11 cellular contexts compared by ENCODE assay signal in the genomic region with DNA sequence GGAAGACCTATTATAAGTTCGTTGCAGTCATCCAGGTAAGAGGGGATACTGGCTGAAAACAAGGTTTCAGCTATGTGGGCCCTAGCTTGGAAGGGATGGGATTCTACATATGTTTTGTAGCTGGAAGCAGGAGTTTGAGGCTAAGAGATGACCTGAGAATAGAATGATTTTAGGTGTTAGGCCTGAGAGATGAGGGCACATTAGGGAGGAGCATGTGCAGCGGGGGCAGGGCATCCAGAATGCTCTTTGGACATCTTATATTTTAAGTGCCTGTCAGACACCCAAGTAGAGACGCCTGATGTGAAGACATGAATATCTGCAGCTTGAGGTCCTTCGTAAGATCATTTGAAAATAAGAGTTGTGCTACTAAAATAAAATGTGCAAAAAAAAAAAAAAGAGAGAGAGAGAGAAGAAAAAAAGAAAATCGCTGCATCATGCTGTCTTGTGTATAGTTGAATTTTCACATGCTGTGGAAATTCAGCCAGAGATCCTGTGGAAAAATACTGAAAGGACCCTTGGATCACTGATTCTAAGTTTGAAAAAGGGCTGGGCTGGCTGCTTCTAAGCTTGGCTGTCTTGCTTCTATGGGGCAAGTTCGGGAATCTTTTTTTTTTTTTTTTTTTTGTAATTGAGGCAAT.
DNase-seq lines count a peak whose midpoint lies in the region; ATAC-seq lines count a peak whose summit lies in the region.
"Had no signal": no experiment of that assay in that cellular context is flagged by ENCODE, and none has a peak within 500 bp of the region (broad histone marks: within the 10 kb centered on the region; RNA-seq: fewer than 3 reads in every experiment).

No MANE protein-coding gene starts in this region.

- peaks cover 0 to 14% (median 3%) of the 10 kb centered on the region in 11 experiments; a peak in 6 of 22 replicates for H3K9me3 ChIP-seq in BLaER1 treated with 17β-estradiol and CSF1 and Interleukin-3, amounts not matched to agents 10 nM and 100 nM (replicated peaks in 1 of 11)
- H3K9me3 ChIP-seq in KOPT-K1 (ENCODE audit: insufficient read depth, low read length, poor library complexity, severe bottlenecking) = no peaks in the 10 kb centered on the region
- H3K9me3 ChIP-seq: MG63 had no signal

- peaks cover 82 to 100% (median 96%) of the 10 kb centered on the region in 10 experiments for H3K4me1 ChIP-seq in BLaER1 treated with 17β-estradiol and CSF1 and Interleukin-3, amounts not matched to agents 10 nM and 100 nM

- no peak overlapping the region for H3K9ac ChIP-seq in BLaER1 treated with 17β-estradiol and CSF1 and Interleukin-3, amounts not matched to agents 10 nM and 100 nM

- H3K27me3 ChIP-seq in BLaER1 treated with 17β-estradiol and CSF1 and Interleukin-3, amounts not matched to agents 10 nM and 100 nM = no peaks in the 10 kb centered on the region
- H3K27me3 ChIP-seq: MG63 had no signal

- H3K4me3 ChIP-seq in BLaER1 treated with 17β-estradiol and CSF1 and Interleukin-3, amounts not matched to agents 10 nM and 100 nM = no peak overlapping the region
- H3K4me3 ChIP-seq: MG63 had no signal

- peak overlapping the region; percentile 72 to 91 (median 81) for H3K4me2 ChIP-seq in BLaER1 treated with 17β-estradiol and CSF1 and Interleukin-3, amounts not matched to agents 10 nM and 100 nM

- peak; percentile 58 for DNase-seq in middle frontal gyrus (ENCODE audit: extremely low spot score, low spot score)
- no peak for DNase-seq in NCI-H2196 (lab: John Stamatoyannopoulos, UW; ENCODE audit: unreplicated experiment)
- no peak for DNase-seq in central memory CD4-positive, alpha-beta T cell
- DNase-seq in HuH-7.5 (ENCODE audit: low spot score) = no peak
- DNase-seq: cortex of kidney, MG63 had no signal

- H3K36me3 ChIP-seq in BLaER1 treated with 17β-estradiol and CSF1 and Interleukin-3, amounts not matched to agents 10 nM and 100 nM = no peaks in the 10 kb centered on the region
- peaks cover 14% of the 10 kb centered on the region; the same call in 1 of the 2 replicates for H3K36me3 ChIP-seq in KOPT-K1 (ENCODE audit: insufficient read depth, low read length)
- H3K36me3 ChIP-seq: MG63 had no signal

- peak overlapping the region in 6 of 11 experiments; percentile 22 to 58 (median 32); a peak in 6 of 22 replicates for H3K27ac ChIP-seq in BLaER1 treated with 17β-estradiol and CSF1 and Interleukin-3, amounts not matched to agents 10 nM and 100 nM
- H3K27ac ChIP-seq in KOPT-K1 (ENCODE audit: low read depth, low read length, poor library complexity, severe bottlenecking) (peak overlapping the region; percentile 84), angular gyrus (ENCODE audit: low read depth, low read length) (peak overlapping the region; percentile 69)
- H3K27ac ChIP-seq: C4-2B had no signal

- ATAC-seq in GM18907 (IDR thresholded peaks at IDR 0.05; ENCODE audit: unreplicated experiment) = no peak

- no peaks in the 10 kb centered on the region for H4K20me1 ChIP-seq in BLaER1 treated with 17β-estradiol and CSF1 and Interleukin-3, amounts not matched to agents 10 nM and 100 nM

Comparison
In these comparisons a context has a peak if more than half of its experiments do, and no peak if none do; other contexts are left out.
1. H3K27ac ChIP-seq: peak in every context shown above with its lines; median percentile 84 in KOPT-K1; 69 in angular gyrus; 32 in BLaER1 treated with 17β-estradiol and CSF1 and Interleukin-3, amounts not matched to agents 10 nM and 100 nM.